Comparison of ENCODE assay signal across 11 cellular contexts in genomic region chr2:144358531-144358930, GRCh38.
DNase-seq lines count a peak whose midpoint lies in the region; ATAC-seq and TF ChIP-seq lines count a peak whose summit lies in the region.
"Had no signal": no experiment of that assay in that cellular context is flagged by ENCODE, and none has a peak within 500 bp of the region (broad histone marks: within the 10 kb centered on the region; RNA-seq: fewer than 3 reads in every experiment).

No MANE protein-coding gene starts in this region.

- H3K27me3 Mint-ChIP-seq in activated naive CD4-positive, alpha-beta T cell treated with anti-CD3 and anti-CD28 coated beads for 36 hours (ENCODE audit: low read depth): no peaks in the 10 kb centered on the region

- TF ChIP-seq CTCF in thoracic aorta (IDR thresholded peaks at IDR 0.05): no peak

- no peak overlapping the region for H3K4me3 ChIP-seq in thoracic aorta

- CTCF ChIA-PET in activated naive CD4-positive, alpha-beta T cell treated with anti-CD3 and anti-CD28 coated beads for 36 hours (lab: Charles Lee): no interaction called here

- H3K4me1 Mint-ChIP-seq in activated naive CD4-positive, alpha-beta T cell treated with anti-CD3 and anti-CD28 coated beads for 36 hours (ENCODE audit: low read depth): peaks cover 18% of the 10 kb centered on the region

- H3K36me3 ChIP-seq in thoracic aorta: no peaks in the 10 kb centered on the region

- H3K27me3 ChIP-seq in thoracic aorta (replicated peaks; ENCODE audit: insufficient read depth): no peaks in the 10 kb centered on the region

- ATAC-seq in HG02970 (IDR thresholded peaks at IDR 0.05; ENCODE audit: low FRiP score, unreplicated experiment): peak; percentile 8
- ATAC-seq in thoracic aorta (ENCODE audit: insufficient number of reproducible peaks, low FRiP score, low read depth): no peak

- H3K36me3 Mint-ChIP-seq in activated naive CD4-positive, alpha-beta T cell treated with anti-CD3 and anti-CD28 coated beads for 36 hours (ENCODE audit: low read depth): no peaks in the 10 kb centered on the region

- DNase-seq in activated naive CD4-positive, alpha-beta T cell treated with anti-CD3 and anti-CD28 coated beads for 36 hours: no peak
- no peak for DNase-seq in activated naive CD4-positive, alpha-beta T cell treated with Interleukin-2 at 50 U/mL for 16 hours
- DNase-seq in thoracic aorta (ENCODE audit: low spot score) (no peak), DMS 273 (lab: John Stamatoyannopoulos, UW; ENCODE audit: unreplicated experiment) (no peak), anterior cingulate cortex (lab: John Stamatoyannopoulos, UW) (no peak), C1 segment of cervical spinal cord (lab: John Stamatoyannopoulos, UW) (no peak)
- DNase-seq: activated gamma-delta T cell, kidney, retina had no signal

- H3K9me3 ChIP-seq in thoracic aorta: no peaks in the 10 kb centered on the region

- intact Hi-C loops in activated naive CD4-positive, alpha-beta T cell treated with anti-CD3 and anti-CD28 coated beads for 36 hours (cut with micrococcal nuclease): loop anchor here (1.0 kb wide), 5 partner anchors 25 to 175 kb away; no protein-coding TSS in a partner anchor

- H3K27ac ChIP-seq in angular gyrus (ENCODE audit: low read depth, low read length): peak overlapping the region; percentile 14
- peak overlapping the region; percentile 18 to 46 for H3K27ac ChIP-seq in thoracic aorta

- H3K27ac Mint-ChIP-seq in activated naive CD4-positive, alpha-beta T cell treated with anti-CD3 and anti-CD28 coated beads for 36 hours: peak overlapping the region; percentile 7

- H3K4me3 Mint-ChIP-seq in activated naive CD4-positive, alpha-beta T cell treated with anti-CD3 and anti-CD28 coated beads for 36 hours: no peak overlapping the region

- H3K9me3 Mint-ChIP-seq in activated naive CD4-positive, alpha-beta T cell treated with anti-CD3 and anti-CD28 coated beads for 36 hours: no peaks in the 10 kb centered on the region

- peaks cover 7 to 17% of the 10 kb centered on the region in 2 donors for H3K4me1 ChIP-seq in thoracic aorta (ENCODE audit: control insufficient read depth in 1 of 2, low read depth in 2 of 2)
